ENCODE assay signal across 1 cellular context in genomic region chr9:7226007-7226670, GRCh38.
TF ChIP-seq lines count a peak whose summit lies in the region.

No MANE protein-coding gene starts in this region.

TF ChIP-seq in GM12878, 131 proteins besides CTCF, POLR2A, EP300 and RAD21 (continued from another document):
- TF ChIP-seq CUX1 (IDR thresholded peaks at IDR 0.05; ENCODE audit: insufficient replicate concordance, low read depth, low read length) (no peak), SREBF1 (IDR thresholded peaks at IDR 0.05; ENCODE audit: low read length) (no peak), BCLAF1 (IDR thresholded peaks at IDR 0.05) (no peak), E2F8 (IDR thresholded peaks at IDR 0.05; ENCODE audit: low read depth, partially characterized antibody) (no peak), E2F4 (IDR thresholded peaks at IDR 0.05; ENCODE audit: low read depth, low read length) (no peak), RCOR1 (conservative IDR thresholded peaks at IDR 0.05; ENCODE audit: low read depth, low read length) (no peak), DPF2 (IDR thresholded peaks at IDR 0.05) (no peak)
